Comparison of ENCODE assay signal across 9 cellular contexts in the genomic region with DNA sequence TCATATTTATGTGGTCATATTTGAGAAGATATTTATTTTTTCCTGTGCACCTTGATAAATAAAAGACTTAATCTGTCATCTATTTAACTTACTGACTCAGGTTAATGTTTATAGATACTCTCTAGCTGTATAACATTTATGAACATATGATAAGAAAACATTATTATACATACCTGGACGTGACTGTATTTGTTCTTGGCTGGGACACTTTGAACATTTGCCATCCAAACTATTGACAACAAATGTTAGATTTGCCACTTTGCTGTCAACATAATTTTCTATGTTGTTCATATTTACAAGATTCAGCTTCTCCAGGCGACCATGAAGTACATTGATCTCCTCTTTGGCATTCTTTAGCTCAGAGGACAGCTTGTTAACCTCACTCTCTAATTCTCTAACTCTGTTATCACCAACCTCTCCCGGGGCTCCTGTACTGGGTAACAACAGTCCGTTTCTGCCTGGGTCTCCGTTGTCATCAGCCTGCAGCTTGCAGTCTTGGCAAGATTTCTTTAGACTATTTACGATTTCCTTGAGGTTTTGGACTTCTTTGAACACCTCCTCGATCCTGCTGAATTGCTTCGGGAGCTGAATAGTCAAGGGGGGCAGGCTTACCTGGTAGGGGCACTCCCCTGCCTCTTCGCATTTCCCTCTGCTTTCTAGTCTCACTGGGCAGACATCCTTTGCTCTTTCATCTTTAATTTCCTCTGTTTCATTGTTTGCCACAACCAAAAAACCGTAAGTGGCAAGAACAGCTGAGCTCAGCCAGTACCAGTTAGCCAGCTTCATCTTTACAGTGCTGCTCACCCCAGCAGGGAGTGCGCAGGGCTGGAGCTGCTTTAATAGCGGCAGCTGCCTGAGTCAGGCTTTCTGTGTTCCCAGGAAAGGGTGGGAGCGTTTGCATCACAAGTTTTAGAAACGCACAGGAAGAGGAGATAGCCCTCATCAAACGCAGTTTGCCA. TPM values are rescaled to one million over a fixed set of nuclear protein-coding genes. Genes with fewer than 3 reads are reported as not detected.
DNase-seq lines count a peak whose midpoint lies in the region; ATAC-seq, FAIRE-seq and TF ChIP-seq lines count a peak whose summit lies in the region.
"Had no signal": no experiment of that assay in that cellular context is flagged by ENCODE, and none has a peak within 500 bp of the region (broad histone marks: within the 10 kb centered on the region; RNA-seq: fewer than 3 reads in every experiment).

A gene with protein sequence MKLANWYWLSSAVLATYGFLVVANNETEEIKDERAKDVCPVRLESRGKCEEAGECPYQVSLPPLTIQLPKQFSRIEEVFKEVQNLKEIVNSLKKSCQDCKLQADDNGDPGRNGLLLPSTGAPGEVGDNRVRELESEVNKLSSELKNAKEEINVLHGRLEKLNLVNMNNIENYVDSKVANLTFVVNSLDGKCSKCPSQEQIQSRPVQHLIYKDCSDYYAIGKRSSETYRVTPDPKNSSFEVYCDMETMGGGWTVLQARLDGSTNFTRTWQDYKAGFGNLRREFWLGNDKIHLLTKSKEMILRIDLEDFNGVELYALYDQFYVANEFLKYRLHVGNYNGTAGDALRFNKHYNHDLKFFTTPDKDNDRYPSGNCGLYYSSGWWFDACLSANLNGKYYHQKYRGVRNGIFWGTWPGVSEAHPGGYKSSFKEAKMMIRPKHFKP (minus strand): TSS at position 812 of the 959 bp plus-strand sequence. CDS start 26 bp downstream, at position 786.

- peak; percentile 55 to 90 (median 86) for ATAC-seq in pancreas
- ATAC-seq in HG02798 (IDR thresholded peaks at IDR 0.05; ENCODE audit: poor library complexity, unreplicated experiment): no peak
- no peak for ATAC-seq in GM18517 (IDR thresholded peaks at IDR 0.05; ENCODE audit: unreplicated experiment)
- ATAC-seq: K562 had no signal

- FAIRE-seq in pancreas (lab: Jason Lieb, UNC) (peak; percentile 54), H54 (lab: Jason Lieb, UNC) (no peak)
- FAIRE-seq: K562 had no signal

- peak within 1 kb of the TSS in 3 of 4 donors; percentile 22 to 31 (median 23) for H3K4me3 ChIP-seq in pancreas
- H3K4me3 ChIP-seq: K562 had no signal

- no peaks in the 10 kb centered on the region for H3K27me3 ChIP-seq in pancreas

- DNase-seq in GDM1 (lab: John Stamatoyannopoulos, UW) (peak; percentile 31), NCI-H146 treated with DMSO at 0.1 percent for 48 hours (lab: John Stamatoyannopoulos, UW; ENCODE audit: unreplicated experiment) (peak; percentile 38), cardiac septum (ENCODE audit: low spot score) (peak; percentile 85), pancreas (peak in 1 of 6 donors; percentile 54), H54 (ENCODE audit: insufficient read length, low spot score) (no peak)
- DNase-seq in activated effector memory CD4-positive, alpha-beta T cell treated with anti-CD3 and anti-CD28 coated beads, Interleukin-2, amount 50 U/mL, for 16 hours: peak; percentile 74

- H3K36me3 ChIP-seq in pancreas: no peaks in the 10 kb centered on the region

- intact Hi-C loops in cardiac septum (cut with DNase I): no loop called here
- intact Hi-C loops in pancreas (cut with DNase I): no loop called here

- 9 to 11% methylated on average over 15 of the region's 15 CpGs for WGBS in pancreas, 2 donors

- TF ChIP-seq CTCF in pancreas (IDR thresholded peaks at IDR 0.05): no peak

- peak within 1 kb of the TSS in 1 of 4 donors; percentile 34 for H3K27ac ChIP-seq in pancreas

- peaks cover 4 to 8% (median 5%) of the 10 kb centered on the region in 3 donors for H3K4me1 ChIP-seq in pancreas

- no peak for TF ChIP-seq POLR2A in H54 (IDR thresholded peaks at IDR 0.05; ENCODE audit: low read depth, low read length)

- H3K9me3 ChIP-seq in pancreas: no peaks in the 10 kb centered on the region

RNA-seq across cellular contexts. Expression of the gene that starts here (rescaled TPM):
- 6.0 TPM for total RNA-seq in cardiac septum
- 10 to 100 TPM in 1 of 6 donors, 1 to 10 TPM in 5; 1.3 to 11.8 (median 4.2) TPM for total RNA-seq in pancreas
- polyA plus RNA-seq in pancreas: 1 to 10 TPM in 1 of 2 donors, under 1 TPM in 1; 0.68 to 2.4 TPM
- polyA plus RNA-seq: K562 had no signal

Comparison
In these comparisons a context has a peak if more than half of its experiments do, and no peak if none do; other contexts are left out.
1. ATAC-seq: peak in pancreas (4 of 4); none in HG02798 (single experiment) and GM18517 (single experiment).